In the genomic region with DNA sequence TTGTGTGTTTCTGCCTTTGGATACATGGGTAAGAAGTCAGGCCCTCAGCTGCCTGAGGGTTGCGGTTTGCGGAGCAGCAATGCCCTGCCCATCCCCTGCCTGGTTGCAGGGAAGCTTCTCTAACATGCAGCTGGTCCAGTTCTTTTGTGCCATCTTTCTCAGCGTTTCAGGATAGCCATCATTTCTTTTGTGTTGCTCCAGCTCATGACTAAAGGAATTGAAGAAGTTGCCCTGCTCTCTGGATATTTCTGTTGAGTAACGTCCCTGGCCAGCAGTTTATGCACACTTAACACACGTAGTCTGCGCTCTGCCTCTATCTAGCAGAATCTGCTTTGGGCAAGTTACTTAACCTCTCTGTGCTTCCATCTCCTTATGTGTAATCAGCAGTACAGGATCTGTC, we compare ENCODE assay signal across 22 cellular contexts.
"Had no signal": no experiment of that assay in that cellular context is flagged by ENCODE, and none has a peak within 500 bp of the region (broad histone marks: within the 10 kb centered on the region; RNA-seq: fewer than 3 reads in every experiment).

No MANE protein-coding gene starts in this region.

- H3K27ac Mint-ChIP-seq: natural killer cell treated with Interleukin-12 subunit alpha and Interleukin-12 subunit beta and Interleukin-15 and Interleukin-18, amount 100 ng/mL, for 72 hours; stimulated activated effector memory CD8-positive, alpha-beta T cell treated with anti-CD3 and anti-CD28 coated beads, Interleukin-12 subunit alpha, Interleukin-12 subunit beta, amount 100 ng/mL, for 72 hours; stimulated activated naive CD8-positive, alpha-beta T cell treated with anti-CD3 and anti-CD28 coated beads, Interleukin-15, Interleukin-2, amounts not matched to agents 100 ng/mL and 50 ng/mL, for 24 hours had no signal

- H2AFZ ChIP-seq: hepatocyte had no signal

- H3K4me1 Mint-ChIP-seq: central memory CD8-positive, alpha-beta T cell; stimulated activated effector memory CD8-positive, alpha-beta T cell treated with anti-CD3 and anti-CD28 coated beads, Interleukin-12 subunit alpha, Interleukin-12 subunit beta, amount 100 ng/mL, for 72 hours had no signal

- DNase-seq: cortex of kidney; effector memory CD4-positive, alpha-beta T cell; foreskin fibroblast; head of caudate nucleus; left colon; left ventricle myocardium superior; mesenchymal stem cell; midbrain; stimulated activated CD4-positive, alpha-beta T cell treated with anti-CD3 and anti-CD28 coated beads, Interleukin-4, amount 100 ng/mL, for 1 hour; stimulated activated CD8-positive, alpha-beta memory T cell treated with anti-CD3 and anti-CD28 coated beads, Interleukin-4, amount 100 ng/mL, for 48 hours; tibial artery; upper lobe of right lung had no signal

- H3K9me3 Mint-ChIP-seq: central memory CD8-positive, alpha-beta T cell; natural killer cell treated with Interleukin-12 subunit alpha and Interleukin-12 subunit beta and Interleukin-15 and Interleukin-18, amount 100 ng/mL, for 72 hours; stimulated activated effector memory CD8-positive, alpha-beta T cell treated with anti-CD3 and anti-CD28 coated beads, Interleukin-12 subunit alpha, Interleukin-12 subunit beta, amount 100 ng/mL, for 72 hours; stimulated activated naive CD8-positive, alpha-beta T cell treated with anti-CD3 and anti-CD28 coated beads, Interleukin-15, Interleukin-2, amounts not matched to agents 100 ng/mL and 50 ng/mL, for 24 hours had no signal

- H3K4me3 Mint-ChIP-seq: central memory CD8-positive, alpha-beta T cell; natural killer cell treated with Interleukin-12 subunit alpha and Interleukin-12 subunit beta and Interleukin-15 and Interleukin-18, amount 100 ng/mL, for 72 hours; stimulated activated effector memory CD8-positive, alpha-beta T cell treated with anti-CD3 and anti-CD28 coated beads, Interleukin-12 subunit alpha, Interleukin-12 subunit beta, amount 100 ng/mL, for 72 hours; stimulated activated naive CD8-positive, alpha-beta T cell treated with anti-CD3 and anti-CD28 coated beads, Interleukin-15, Interleukin-2, amounts not matched to agents 100 ng/mL and 50 ng/mL, for 24 hours had no signal

- H3K4me2 ChIP-seq: hepatocyte, smooth muscle cell had no signal

- H3K79me2 ChIP-seq: hepatocyte had no signal

- H3K27me3 ChIP-seq: esophagus muscularis mucosa, hepatocyte, neutrophil, tibial artery, upper lobe of right lung had no signal

- H3K4me3 ChIP-seq: esophagus muscularis mucosa, hepatocyte, lung, smooth muscle cell, tibial artery, upper lobe of right lung had no signal

- H3K27me3 Mint-ChIP-seq: central memory CD8-positive, alpha-beta T cell; natural killer cell treated with Interleukin-12 subunit alpha and Interleukin-12 subunit beta and Interleukin-15 and Interleukin-18, amount 100 ng/mL, for 72 hours; stimulated activated naive CD8-positive, alpha-beta T cell treated with anti-CD3 and anti-CD28 coated beads, Interleukin-15, Interleukin-2, amounts not matched to agents 100 ng/mL and 50 ng/mL, for 24 hours had no signal

- H3K4me1 ChIP-seq: tibial artery, upper lobe of right lung had no signal

- H3K9me3 ChIP-seq: esophagus muscularis mucosa, neutrophil, tibial artery, upper lobe of right lung had no signal

- H3K27ac ChIP-seq: epithelial cell of prostate, esophagus muscularis mucosa, hepatocyte, neutrophil, tibial artery, upper lobe of right lung had no signal

- ATAC-seq: left colon; natural killer cell treated with Interleukin-12 subunit alpha and Interleukin-12 subunit beta and Interleukin-15 and Interleukin-18, amount 100 ng/mL, for 72 hours; stimulated activated effector memory CD8-positive, alpha-beta T cell treated with anti-CD3 and anti-CD28 coated beads, Interleukin-12 subunit alpha, Interleukin-12 subunit beta, amount 100 ng/mL, for 72 hours; upper lobe of right lung had no signal
